8 cellular contexts compared by ENCODE assay signal in genomic region chr4:12852338-12853307, GRCh38.
A peak's percentile ranks its signal among the peaks of the same experiment; 100 is the strongest.
DNase-seq lines count a peak whose midpoint lies in the region; FAIRE-seq and TF ChIP-seq lines count a peak whose summit lies in the region.

No MANE protein-coding gene starts in this region.

- no peaks in the 10 kb centered on the region for H3K4me1 Mint-ChIP-seq in activated T-cell treated with anti-CD3 and anti-CD28 coated beads, Interleukin-2, amount 50 U/mL, for 24 hours (ENCODE audit: low read depth)

- H3K4me3 ChIP-seq in KMS-11 (IDR thresholded peaks at IDR 0.05; ENCODE audit: insufficient read depth, low read depth, low read length) = no peak overlapping the region
- no peak overlapping the region for H3K4me3 ChIP-seq in muscle layer of colon (ENCODE audit: low read depth in 1 of 2, low read length in 2 of 2)
- H3K4me3 ChIP-seq in MG63 = no peak overlapping the region

- H3K9me3 ChIP-seq in muscle layer of colon (ENCODE audit: low read length) (no peaks in the 10 kb centered on the region), MG63 (no peaks in the 10 kb centered on the region)

- H3K27ac ChIP-seq in KMS-11 (no peak overlapping the region), muscle layer of colon (ENCODE audit: low read depth, low read length) (peak overlapping the region; percentile 51)

- no peak overlapping the region for H3K4me3 Mint-ChIP-seq in activated T-cell treated with anti-CD3 and anti-CD28 coated beads, Interleukin-2, amount 50 U/mL, for 24 hours

- no peak overlapping the region for H3K27ac Mint-ChIP-seq in activated T-cell treated with anti-CD3 and anti-CD28 coated beads, Interleukin-2, amount 50 U/mL, for 24 hours

- no peak overlapping the region for H3K4me2 ChIP-seq in KMS-11

- TF ChIP-seq POLR2A in erythroblast (IDR thresholded peaks at IDR 0.05; ENCODE audit: low read length) = no peak

- H3K9ac ChIP-seq in KMS-11 (no peak overlapping the region), muscle layer of colon (ENCODE audit: low read length) (no peak overlapping the region)

- H3K4me1 ChIP-seq in KMS-11 (ENCODE audit: low read depth, poor library complexity, severe bottlenecking) (peaks cover 7% of the 10 kb centered on the region), muscle layer of colon (ENCODE audit: insufficient read depth, low read length) (peaks cover 7% of the 10 kb centered on the region)

- H4K20me1 ChIP-seq in KMS-11 (ENCODE audit: insufficient read depth) = no peaks in the 10 kb centered on the region

- H2AFZ ChIP-seq in KMS-11 (ENCODE audit: low read depth) = peak overlapping the region; percentile 6; the same call in 1 of the 2 replicates

- H3K36me3 Mint-ChIP-seq in activated T-cell treated with anti-CD3 and anti-CD28 coated beads, Interleukin-2, amount 50 U/mL, for 24 hours (ENCODE audit: low read depth) = no peaks in the 10 kb centered on the region

- peak; percentile 68 for TF ChIP-seq CTCF in KMS-11 (conservative IDR thresholded peaks at IDR 0.05; ENCODE audit: low read depth, low read length)

- DNase-seq in DMS 273 (lab: John Stamatoyannopoulos, UW; ENCODE audit: unreplicated experiment) (peak; percentile 50), DMS 273 treated with DMSO at 0.1 percent for 48 hours (lab: John Stamatoyannopoulos, UW) (no peak), RCC 7860 (ENCODE audit: low spot score) (peak; percentile 51), erythroblast (lab: John Stamatoyannopoulos, UW) (peak; percentile 1 to 23), MG63 (no peak)
- DNase-seq in activated T-cell treated with anti-CD3 and anti-CD28 coated beads, Interleukin-2, amount 50 U/mL, for 24 hours = no peak

- H3K79me2 ChIP-seq in KMS-11 (ENCODE audit: insufficient read depth, low read depth) = no peaks in the 10 kb centered on the region

- H3K36me3 ChIP-seq in KMS-11 (ENCODE audit: insufficient read depth) = no peaks in the 10 kb centered on the region
- H3K36me3 ChIP-seq in muscle layer of colon (ENCODE audit: insufficient read depth, low read length) = no peaks in the 10 kb centered on the region
- H3K36me3 ChIP-seq in MG63 = no peaks in the 10 kb centered on the region

- FAIRE-seq in RCC 7860 (lab: Jason Lieb, UNC) = peak; percentile 69

- no peaks in the 10 kb centered on the region for H3K27me3 ChIP-seq in KMS-11 (ENCODE audit: insufficient read depth, low read depth)
- H3K27me3 ChIP-seq in muscle layer of colon (ENCODE audit: control insufficient read depth in 1 of 2, insufficient read depth in 2 of 2, low read length in 2 of 2) = no peaks in the 10 kb centered on the region
- no peaks in the 10 kb centered on the region; the same call in 1 of the 2 replicates for H3K27me3 ChIP-seq in MG63

- H3K27me3 Mint-ChIP-seq in activated T-cell treated with anti-CD3 and anti-CD28 coated beads, Interleukin-2, amount 50 U/mL, for 24 hours = peaks cover 5% of the 10 kb centered on the region

- H3K9me3 Mint-ChIP-seq in activated T-cell treated with anti-CD3 and anti-CD28 coated beads, Interleukin-2, amount 50 U/mL, for 24 hours = no peaks in the 10 kb centered on the region

Comparison
In these comparisons a context has a peak if more than half of its experiments do, and no peak if none do; other contexts are left out.
1. DNase-seq: peak in DMS 273 (single experiment), RCC 7860 (single experiment) and erythroblast (2 of 2); none in DMS 273 treated with DMSO at 0.1 percent for 48 hours (single experiment), MG63 (single experiment) and activated T-cell treated with anti-CD3 and anti-CD28 coated beads, Interleukin-2, amount 50 U/mL, for 24 hours (single experiment).